In the genomic region with DNA sequence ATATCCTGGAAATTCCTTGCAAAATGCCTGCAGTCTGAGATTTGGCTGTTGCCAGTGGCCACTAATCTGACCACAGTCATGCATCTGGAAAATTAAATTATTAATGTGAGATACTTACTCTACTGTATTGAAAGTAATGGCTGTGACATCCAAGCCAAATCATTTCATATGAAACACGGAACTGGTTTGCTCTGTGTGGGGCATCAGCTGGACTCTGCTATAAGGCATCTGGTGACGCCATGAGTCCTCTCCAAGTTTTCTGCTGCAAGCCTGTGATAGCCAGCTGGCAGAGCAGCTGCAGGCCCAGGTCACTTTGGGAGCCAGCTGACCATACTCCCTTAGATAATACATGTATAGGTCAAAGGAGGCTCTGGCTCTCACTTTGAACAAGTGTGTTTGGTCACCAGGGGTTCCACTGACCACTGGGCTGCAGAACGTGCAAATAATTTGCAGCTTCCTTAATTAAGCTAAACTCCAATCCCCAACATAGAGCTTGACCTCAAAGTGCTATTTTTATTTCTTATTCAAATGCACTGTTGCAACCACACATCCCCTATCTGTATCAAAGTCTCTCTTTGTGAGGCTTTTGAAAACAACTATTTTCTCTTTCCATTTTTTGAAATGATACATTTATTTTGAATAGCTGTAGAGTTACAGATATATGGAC, we compare ENCODE assay signal across 25 cellular contexts.
DNase-seq lines count a peak whose midpoint lies in the region; ATAC-seq, FAIRE-seq and TF ChIP-seq lines count a peak whose summit lies in the region.
"Had no signal": no experiment of that assay in that cellular context is flagged by ENCODE, and none has a peak within 500 bp of the region (broad histone marks: within the 10 kb centered on the region; RNA-seq: fewer than 3 reads in every experiment).

No MANE protein-coding gene starts in this region.

- no peak overlapping the region for H4K5ac ChIP-seq in H9 (ENCODE audit: insufficient read length, low read depth, low read length)

- H3K23ac ChIP-seq in H9 (ENCODE audit: insufficient read length, low read depth, low read length) = no peak overlapping the region

- no peak overlapping the region for H2BK5ac ChIP-seq in H9 (ENCODE audit: insufficient read length, low read length)

- POLR2A ChIA-PET in GM12878 (lab: Charles Lee) = no interaction called here

- H2AFZ ChIP-seq in GM12878 (ENCODE audit: control insufficient read depth, low read depth, low read length) = no peak overlapping the region
- no peak overlapping the region for H2AFZ ChIP-seq in H9 (ENCODE audit: low read length)

- WGBS in GM12878 (ENCODE audit: insufficient coverage, insufficient replicate concordance, low lambda C conversion rate, missing lambda C conversion rate) = 17% methylated on average over 3 of the region's 3 CpGs
- WGBS in right cardiac atrium = 35% methylated on average over 3 of the region's 3 CpGs
- no CpG with 5 or more reads among the region's 3 CpGs for WGBS in H9 (ENCODE audit: extremely low coverage, insufficient read length, low lambda C conversion rate)

- TF ChIP-seq CTCF in GM12878 (IDR thresholded peaks at IDR 0.05 in 2 of 3, conservative IDR thresholded peaks at IDR 0.05 in 1 of 3; ENCODE audit: control insufficient read depth in 2 of 3, extremely low read depth in 1 of 3, insufficient read depth in 1 of 3, low read depth in 3 of 3, low read length in 3 of 3) (no peak), H9 (conservative IDR thresholded peaks at IDR 0.05) (no peak)

- H3K4me3 ChIP-seq in GM12878 (no peak overlapping the region), right cardiac atrium (ENCODE audit: low read length) (no peak overlapping the region)
- H3K4me3 ChIP-seq: BLaER1 treated with 17β-estradiol and CSF1 and Interleukin-3, amounts not matched to agents 10 nM and 100 nM; breast epithelium; tibial nerve had no signal

- RAD21 ChIA-PET in GM12878 (lab: Charles Lee; ENCODE audit: unreplicated experiment) = interaction anchor here (1.0 to 1.5 kb wide), 4 partner anchors 54 to 145 kb away, joined by 4 to 6 read pairs (median 5); no protein-coding TSS in a partner anchor

- TF ChIP-seq POLR2A in GM12878 (IDR thresholded peaks at IDR 0.05; ENCODE audit: low read depth, low read length) = no peak

- CTCF ChIA-PET in GM12878 (lab: Yijun Ruan, JAX) = interaction anchor here (1.2 to 1.6 kb wide), 4 partner anchors 11 to 146 kb away, joined by 3 to 6 read pairs (median 4); no protein-coding TSS in a partner anchor

- no peak overlapping the region for H2BK12ac ChIP-seq in H9 (ENCODE audit: insufficient read length, low read depth, low read length)

- H2BK20ac ChIP-seq in H9 (ENCODE audit: low read depth, low read length, poor library complexity, severe bottlenecking) = no peak overlapping the region

- no peak overlapping the region for H3K14ac ChIP-seq in H9 (ENCODE audit: insufficient read depth, low read length)

- H3K23me2 ChIP-seq in H9 (ENCODE audit: insufficient read length, low read depth, low read length, poor library complexity, severe bottlenecking) = no peaks in the 10 kb centered on the region

- no peaks in the 10 kb centered on the region for H3K36me3 ChIP-seq in GM12878 (ENCODE audit: control insufficient read depth in 2 of 2, insufficient read depth in 2 of 2, low read length in 1 of 2)
- H3K36me3 ChIP-seq: BLaER1 treated with 17β-estradiol and CSF1 and Interleukin-3, amounts not matched to agents 10 nM and 100 nM; breast epithelium; tibial nerve had no signal

- H4K20me1 ChIP-seq in GM12878 (ENCODE audit: control insufficient read depth, insufficient read depth) (no peaks in the 10 kb centered on the region), H9 (ENCODE audit: control insufficient read depth, insufficient read depth, insufficient read length) (no peaks in the 10 kb centered on the region)
- H4K20me1 ChIP-seq: BLaER1 treated with 17β-estradiol and CSF1 and Interleukin-3, amounts not matched to agents 10 nM and 100 nM had no signal

- H3K4me3 Mint-ChIP-seq in H9 = no peak overlapping the region
- H3K4me3 Mint-ChIP-seq: activated CD4-positive, alpha-beta T cell treated with anti-CD3 and anti-CD28 coated beads for 36 hours; effector memory CD8-positive, alpha-beta T cell; T-helper 17 cell had no signal

- H3K9ac ChIP-seq in GM12878 (ENCODE audit: control insufficient read depth, insufficient read depth, low read length) (no peak overlapping the region), H9 (ENCODE audit: extremely low read depth, insufficient read length, low read length) (no peak overlapping the region)
- H3K9ac ChIP-seq: BLaER1 treated with 17β-estradiol and CSF1 and Interleukin-3, amounts not matched to agents 10 nM and 100 nM had no signal

- no TSS peak for BruUV-seq in GM12878 (replicated peaks; lab: Mats Ljungman, UMichigan)

- no peaks in the 10 kb centered on the region; a peak in 1 of 5 replicates for H3K9me3 Mint-ChIP-seq in H9

- SMC1A ChIA-PET in GM12878 (lab: Charles Lee; ENCODE audit: uncharacterized antibody, unreplicated experiment) = interaction anchor here (0.6 to 3.5 kb wide), 7 partner anchors 11 to 935 kb away, joined by 3 to 20 read pairs (median 3); no protein-coding TSS in a partner anchor

- no peak overlapping the region for H3K56ac ChIP-seq in H9 (ENCODE audit: insufficient read length, low read depth, low read length)

- H3K18ac ChIP-seq in H9 (ENCODE audit: insufficient read length, low read depth, low read length) = no peak overlapping the region

- H3K4me2 ChIP-seq in GM12878 (ENCODE audit: control insufficient read depth, insufficient read depth) (no peak overlapping the region), H9 (ENCODE audit: insufficient read depth, insufficient read length, low read length) (no peak overlapping the region)
- H3K4me2 ChIP-seq: BLaER1 treated with 17β-estradiol and CSF1 and Interleukin-3, amounts not matched to agents 10 nM and 100 nM had no signal

- H3K4me1 ChIP-seq in GM12878 (ENCODE audit: control insufficient read depth, insufficient read depth, low read length) = no peaks in the 10 kb centered on the region
- peaks cover 4% of the 10 kb centered on the region for H3K4me1 ChIP-seq in right cardiac atrium (ENCODE audit: control insufficient read depth, insufficient read depth, low read length)
- H3K4me1 ChIP-seq in H9 (ENCODE audit: insufficient read depth, low read length) = no peaks in the 10 kb centered on the region
- H3K4me1 ChIP-seq: BLaER1 treated with 17β-estradiol and CSF1 and Interleukin-3, amounts not matched to agents 10 nM and 100 nM; breast epithelium had no signal

- H2BK15ac ChIP-seq in H9 (ENCODE audit: low read depth, low read length) = no peak overlapping the region

- peaks cover 0 to 4% of the 10 kb centered on the region in 2 experiments; a peak in 1 of 4 replicates for H3K27me3 ChIP-seq in GM12878 (replicated peaks in 1 of 2; ENCODE audit: control insufficient read depth in 2 of 2, insufficient read depth in 2 of 2, low read length in 1 of 2)
- H3K27me3 ChIP-seq in right cardiac atrium (ENCODE audit: control insufficient read depth, insufficient read depth) = no peaks in the 10 kb centered on the region
- no peaks in the 10 kb centered on the region for H3K27me3 ChIP-seq in H9 (ENCODE audit: insufficient read depth, low read length)
- H3K27me3 ChIP-seq: BLaER1 treated with 17β-estradiol and CSF1 and Interleukin-3, amounts not matched to agents 10 nM and 100 nM; breast epithelium; tibial nerve had no signal

- no peak for TF ChIP-seq RAD21 in GM12878 (IDR thresholded peaks at IDR 0.05; ENCODE audit: insufficient read depth, low read depth, low read length)

- no peak overlapping the region for H2AK5ac ChIP-seq in H9 (ENCODE audit: insufficient read length, low read length)

- TF ChIP-seq EP300 in GM12878 (IDR thresholded peaks at IDR 0.05; ENCODE audit: borderline replicate concordance in 1 of 2, control insufficient read depth in 1 of 2, low read depth in 2 of 2, low read length in 2 of 2) = no peak

- FAIRE-seq in GM12878 (lab: Jason Lieb, UNC) = no peak
- FAIRE-seq: A204.1, colon, kidney had no signal

- H3K4ac ChIP-seq in H9 (ENCODE audit: low read depth, low read length) = no peak overlapping the region

- H3K9me3 ChIP-seq in GM12878 (replicated peaks; ENCODE audit: control insufficient read depth, insufficient read depth, low read length) = no peaks in the 10 kb centered on the region
- no peaks in the 10 kb centered on the region for H3K9me3 ChIP-seq in right cardiac atrium (ENCODE audit: control insufficient read depth, low read length)
- no peaks in the 10 kb centered on the region for H3K9me3 ChIP-seq in H9 (ENCODE audit: control insufficient read depth, low read depth, low read length)
- H3K9me3 ChIP-seq: BLaER1 treated with 17β-estradiol and CSF1 and Interleukin-3, amounts not matched to agents 10 nM and 100 nM; breast epithelium; Caco-2; tibial nerve had no signal

- H4K91ac ChIP-seq in H9 (ENCODE audit: insufficient read length, low read depth, low read length) = no peak overlapping the region

- no peaks in the 10 kb centered on the region for H3K36me3 Mint-ChIP-seq in H9 (ENCODE audit: insufficient read depth in 1 of 3, low read depth in 3 of 3)

- H3K4me1 Mint-ChIP-seq in H9 = peaks cover 21 to 33% of the 10 kb centered on the region in 2 experiments
- H3K4me1 Mint-ChIP-seq: activated CD4-positive, alpha-beta T cell treated with anti-CD3 and anti-CD28 coated beads for 36 hours; T-helper 17 cell had no signal

- in situ Hi-C loops in GM12878 (cut with MboI) = no loop called here

- H3T11ph ChIP-seq in H9 (ENCODE audit: low read length) = no peak overlapping the region

- DNase-seq in Right ventricle myocardium superior (peak; percentile 49), cardiac septum (ENCODE audit: low spot score) (no peak), GM12878 (ENCODE audit: low read depth, low spot score) (no peak), right cardiac atrium (peak; percentile 17 to 61 (median 46)), NCI-H1048 (lab: John Stamatoyannopoulos, UW) (no peak), H9 (no peak), H4 (ENCODE audit: low spot score) (no peak)
- DNase-seq: activated CD4-positive, alpha-beta T cell treated with anti-CD3 and anti-CD28 coated beads for 36 hours; activated naive CD4-positive, alpha-beta T cell; Caco-2; DND-41; effector memory CD8-positive, alpha-beta T cell; kidney; NCI-H1694 treated with DMSO at 0.1 percent for 48 hours; NCI-H2171; NCI-H510A treated with DMSO at 0.1 percent for 48 hours; T-helper 17 cell had no signal

- H3K27ac Mint-ChIP-seq in H9 = no peak overlapping the region
- H3K27ac Mint-ChIP-seq: activated CD4-positive, alpha-beta T cell treated with anti-CD3 and anti-CD28 coated beads for 36 hours; effector memory CD8-positive, alpha-beta T cell; T-helper 17 cell had no signal

- H3K27ac ChIP-seq in GM12878 (ENCODE audit: control insufficient read depth, insufficient read depth) (no peak overlapping the region), right cardiac atrium (ENCODE audit: low read length) (peak overlapping the region; percentile 31), H9 (ENCODE audit: insufficient read length, low read depth, low read length) (no peak overlapping the region)
- H3K27ac ChIP-seq: BLaER1 treated with 17β-estradiol and CSF1 and Interleukin-3, amounts not matched to agents 10 nM and 100 nM; breast epithelium; tibial nerve had no signal

- H3K79me2 ChIP-seq in GM12878 (ENCODE audit: control insufficient read depth, insufficient read depth, low read length) (no peaks in the 10 kb centered on the region), H9 (ENCODE audit: insufficient read depth, low read length) (no peaks in the 10 kb centered on the region)

- no peak overlapping the region for H4K8ac ChIP-seq in H9 (replicated peaks; ENCODE audit: insufficient read length, low read depth, low read length)

- intact Hi-C loops in Right ventricle myocardium superior (cut with DNase I) (no loop called here), cardiac septum (cut with DNase I) (loop anchor here (10.0 kb wide), 1 partner anchor 349 kb away; no protein-coding TSS in a partner anchor), GM12878 (cut with micrococcal nuclease; ENCODE audit: unreplicated experiment) (no loop called here), right cardiac atrium (cut with DNase I) (no loop called here)

- H3K79me1 ChIP-seq in H9 (ENCODE audit: insufficient read depth, low read depth, low read length, poor library complexity, severe bottlenecking) = no peaks in the 10 kb centered on the region

- ATAC-seq in Right ventricle myocardium superior (ENCODE audit: poor library complexity) (peak; percentile 94), GM12878 (peak; percentile 22), right cardiac atrium (peak; percentile 81 to 88), GM18502 (IDR thresholded peaks at IDR 0.05; ENCODE audit: poor library complexity, unreplicated experiment) (no peak)
- ATAC-seq: activated CD4-positive, alpha-beta T cell treated with anti-CD3 and anti-CD28 coated beads for 36 hours; effector memory CD8-positive, alpha-beta T cell; esophagus mucosa; Panc1; T-helper 17 cell had no signal

- H2BK120ac ChIP-seq in H9 (ENCODE audit: low read depth, low read length, poor library complexity, severe bottlenecking) = no peak overlapping the region

- peaks cover 19% of the 10 kb centered on the region for H3K27me3 Mint-ChIP-seq in H9 (ENCODE audit: low read depth)
- H3K27me3 Mint-ChIP-seq: effector memory CD8-positive, alpha-beta T cell had no signal

Comparison
In these comparisons a context has a peak if more than half of its experiments do, and no peak if none do; other contexts are left out.
1. DNase-seq: peak in Right ventricle myocardium superior (single experiment) and right cardiac atrium (3 of 3); none in cardiac septum (single experiment), GM12878 (single experiment), NCI-H1048 (single experiment), H9 (single experiment) and H4 (single experiment).